Comparison of ENCODE assay signal across 18 cellular contexts in genomic region chr3:140573011-140573410, GRCh38.
A peak's percentile ranks its signal among the peaks of the same experiment; 100 is the strongest.
DNase-seq lines count a peak whose midpoint lies in the region; ATAC-seq and TF ChIP-seq lines count a peak whose summit lies in the region.
"Had no signal": no experiment of that assay in that cellular context is flagged by ENCODE, and none has a peak within 500 bp of the region (broad histone marks: within the 10 kb centered on the region; RNA-seq: fewer than 3 reads in every experiment).

No MANE protein-coding gene starts in this region.

- H3K4me1 ChIP-seq in right lobe of liver, result peaks cover 0 to 20% (median 0%) of the 10 kb centered on the region in 4 donors
- H3K4me1 ChIP-seq: Caco-2, Peyer's patch, SJSA1 had no signal

- no peaks in the 10 kb centered on the region for H3K36me3 ChIP-seq in right lobe of liver
- H3K36me3 ChIP-seq: Peyer's patch, SJSA1 had no signal

- no peak overlapping the region for H3K4me3 ChIP-seq in right lobe of liver
- H3K4me3 ChIP-seq: Peyer's patch, SJSA1 had no signal

- peak; percentile 53 for DNase-seq in NCI-H1092 treated with DMSO at 0.1 percent for 48 hours (lab: John Stamatoyannopoulos, UW)
- DNase-seq in NCI-H1092 (lab: John Stamatoyannopoulos, UW), result no peak
- DNase-seq in NCI-H1417 treated with DMSO at 0.1 percent for 48 hours (lab: John Stamatoyannopoulos, UW), result peak; percentile 10
- DNase-seq in globus pallidus (ENCODE audit: low spot score), result peak; percentile 25
- DNase-seq in right lobe of liver, result no peak
- no peak for DNase-seq in retina
- DNase-seq in activated CD4-positive, alpha-beta T cell treated with anti-CD3 and anti-CD28 coated beads, Interleukin-2, amount 50 U/mL, for 1 hour, result no peak
- DNase-seq: Caco-2, GOT3, NCI-H1048, NCI-H1930, NCI-H226, NCI-H526 treated with DMSO at 0.1 percent for 48 hours, Peyer's patch, SW 1271 had no signal

- no peaks in the 10 kb centered on the region for H3K27me3 ChIP-seq in right lobe of liver
- H3K27me3 ChIP-seq: Peyer's patch, SJSA1 had no signal

- ATAC-seq in right lobe of liver (peak; percentile 23 to 74 (median 57)), GM21576 (IDR thresholded peaks at IDR 0.05; ENCODE audit: unreplicated experiment) (no peak)

- TF ChIP-seq CTCF in right lobe of liver (IDR thresholded peaks at IDR 0.05), result no peak

- WGBS in right lobe of liver (ENCODE audit: insufficient coverage, low coverage, low lambda C conversion rate, missing lambda C conversion rate), result 50% methylated on average over 1 of the region's 3 CpGs

- no peak overlapping the region for H3K27ac ChIP-seq in right lobe of liver
- H3K27ac ChIP-seq: C4-2B, Peyer's patch, SJSA1 had no signal

- TF ChIP-seq POLR2A in right lobe of liver (IDR thresholded peaks at IDR 0.05), result no peak

- H3K9me3 ChIP-seq in right lobe of liver, result no peaks in the 10 kb centered on the region
- H3K9me3 ChIP-seq: Caco-2, Peyer's patch, SJSA1 had no signal

- intact Hi-C loops in right lobe of liver (cut with DNase I), result no loop called here

Comparison
In these comparisons a context has a peak if more than half of its experiments do, and no peak if none do; other contexts are left out.
1. DNase-seq: peak in NCI-H1092 treated with DMSO at 0.1 percent for 48 hours (single experiment), NCI-H1417 treated with DMSO at 0.1 percent for 48 hours (single experiment) and globus pallidus (single experiment); none in NCI-H1092 (single experiment), right lobe of liver (0 of 3), retina (single experiment) and activated CD4-positive, alpha-beta T cell treated with anti-CD3 and anti-CD28 coated beads, Interleukin-2, amount 50 U/mL, for 1 hour (single experiment).